2 cellular contexts compared by ENCODE assay signal in genomic region chr12:93408813-93409212, GRCh38.
TF ChIP-seq lines count a peak whose summit lies in the region.

No MANE protein-coding gene starts in this region.

TF ChIP-seq in A549, 52 proteins besides CTCF, POLR2A, EP300 and RAD21:
- no peak for TF ChIP-seq REST (IDR thresholded peaks at IDR 0.05)
- no peak for TF ChIP-seq CHD2 (IDR thresholded peaks at IDR 0.05; ENCODE audit: low read length, partially characterized antibody)
- TF ChIP-seq KDM1A (IDR thresholded peaks at IDR 0.05; ENCODE audit: low read depth): no peak
- no peak for TF ChIP-seq PHF8 (IDR thresholded peaks at IDR 0.05; ENCODE audit: borderline replicate concordance, low read depth)
- no peak for TF ChIP-seq ESRRA (IDR thresholded peaks at IDR 0.05; ENCODE audit: borderline replicate concordance, low read length)
- TF ChIP-seq BCL3 (IDR thresholded peaks at IDR 0.05): no peak
- TF ChIP-seq ZNF302 (CRISPR knock-in tag; IDR thresholded peaks at IDR 0.05): no peak
- no peak for TF ChIP-seq HMGXB4 (CRISPR knock-in tag; IDR thresholded peaks at IDR 0.05; ENCODE audit: borderline replicate concordance)
- TF ChIP-seq EHMT2 (IDR thresholded peaks at IDR 0.05; ENCODE audit: low read depth): no peak
- TF ChIP-seq ELK1 (IDR thresholded peaks at IDR 0.05; ENCODE audit: low read depth, low read length): no peak
- TF ChIP-seq RNF2 (IDR thresholded peaks at IDR 0.05; ENCODE audit: borderline replicate concordance, low read depth): no peak
- no peak for TF ChIP-seq CBX8 (IDR thresholded peaks at IDR 0.05)
- TF ChIP-seq JUN (IDR thresholded peaks at IDR 0.05): no peak
- TF ChIP-seq JUNB (IDR thresholded peaks at IDR 0.05): no peak
- TF ChIP-seq RARB (CRISPR knock-in tag; IDR thresholded peaks at IDR 0.05): no peak
- TF ChIP-seq MYC (IDR thresholded peaks at IDR 0.05; ENCODE audit: borderline replicate concordance, low read length): no peak
- TF ChIP-seq CHD4 (IDR thresholded peaks at IDR 0.05; ENCODE audit: borderline replicate concordance): no peak

TF ChIP-seq in endothelial cell of umbilical vein, 7 proteins besides CTCF, POLR2A, EP300 and RAD21:
- TF ChIP-seq EZH2 (IDR thresholded peaks at IDR 0.05; ENCODE audit: borderline replicate concordance, low read depth, low read length, severe bottlenecking) (no peak), GATA2 (IDR thresholded peaks at IDR 0.05; ENCODE audit: insufficient read depth, insufficient read length, low read depth, low read length) (peak; percentile 8), POLR2AphosphoS5 (IDR thresholded peaks at IDR 0.05; ENCODE audit: insufficient read depth, low read depth, low read length) (peak; percentile 19)
